ENCODE assay signal across 1 cellular context in genomic region chr17:18746551-18746950, GRCh38.
TF ChIP-seq lines count a peak whose summit lies in the region.

No MANE protein-coding gene starts in this region.

TF ChIP-seq in HepG2, 621 proteins besides CTCF, POLR2A, EP300 and RAD21 (continued from another document):
- TF ChIP-seq, protein P1, sequence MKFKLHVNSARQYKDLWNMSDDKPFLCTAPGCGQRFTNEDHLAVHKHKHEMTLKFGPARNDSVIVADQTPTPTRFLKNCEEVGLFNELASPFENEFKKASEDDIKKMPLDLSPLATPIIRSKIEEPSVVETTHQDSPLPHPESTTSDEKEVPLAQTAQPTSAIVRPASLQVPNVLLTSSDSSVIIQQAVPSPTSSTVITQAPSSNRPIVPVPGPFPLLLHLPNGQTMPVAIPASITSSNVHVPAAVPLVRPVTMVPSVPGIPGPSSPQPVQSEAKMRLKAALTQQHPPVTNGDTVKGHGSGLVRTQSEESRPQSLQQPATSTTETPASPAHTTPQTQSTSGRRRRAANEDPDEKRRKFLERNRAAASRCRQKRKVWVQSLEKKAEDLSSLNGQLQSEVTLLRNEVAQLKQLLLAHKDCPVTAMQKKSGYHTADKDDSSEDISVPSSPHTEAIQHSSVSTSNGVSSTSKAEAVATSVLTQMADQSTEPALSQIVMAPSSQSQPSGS (CRISPR knock-in tag; IDR thresholded peaks at IDR 0.05) = 0 out of 2 replicates have a peak, but pooled peaks have one; percentile 45
- TF ChIP-seq THRA (CRISPR knock-in tag; IDR thresholded peaks at IDR 0.05; ENCODE audit: borderline replicate concordance) = peak; percentile 11; the same call in 1 of the 2 replicates
- peak; percentile 67 for TF ChIP-seq FOXA3 (CRISPR knock-in tag; IDR thresholded peaks at IDR 0.05)
- peak; percentile 67 for TF ChIP-seq SAP130 (CRISPR knock-in tag; IDR thresholded peaks at IDR 0.05; ENCODE audit: low read depth)
- TF ChIP-seq GABPB1 (CRISPR knock-in tag; IDR thresholded peaks at IDR 0.05) = peak; percentile 36; the same call in 1 of the 2 replicates
- TF ChIP-seq RXRB (CRISPR knock-in tag; IDR thresholded peaks at IDR 0.05; ENCODE audit: borderline replicate concordance) = peak; percentile 46; the same call in 1 of the 2 replicates
